ENCODE assay signal across 1 cellular context in the genomic region with DNA sequence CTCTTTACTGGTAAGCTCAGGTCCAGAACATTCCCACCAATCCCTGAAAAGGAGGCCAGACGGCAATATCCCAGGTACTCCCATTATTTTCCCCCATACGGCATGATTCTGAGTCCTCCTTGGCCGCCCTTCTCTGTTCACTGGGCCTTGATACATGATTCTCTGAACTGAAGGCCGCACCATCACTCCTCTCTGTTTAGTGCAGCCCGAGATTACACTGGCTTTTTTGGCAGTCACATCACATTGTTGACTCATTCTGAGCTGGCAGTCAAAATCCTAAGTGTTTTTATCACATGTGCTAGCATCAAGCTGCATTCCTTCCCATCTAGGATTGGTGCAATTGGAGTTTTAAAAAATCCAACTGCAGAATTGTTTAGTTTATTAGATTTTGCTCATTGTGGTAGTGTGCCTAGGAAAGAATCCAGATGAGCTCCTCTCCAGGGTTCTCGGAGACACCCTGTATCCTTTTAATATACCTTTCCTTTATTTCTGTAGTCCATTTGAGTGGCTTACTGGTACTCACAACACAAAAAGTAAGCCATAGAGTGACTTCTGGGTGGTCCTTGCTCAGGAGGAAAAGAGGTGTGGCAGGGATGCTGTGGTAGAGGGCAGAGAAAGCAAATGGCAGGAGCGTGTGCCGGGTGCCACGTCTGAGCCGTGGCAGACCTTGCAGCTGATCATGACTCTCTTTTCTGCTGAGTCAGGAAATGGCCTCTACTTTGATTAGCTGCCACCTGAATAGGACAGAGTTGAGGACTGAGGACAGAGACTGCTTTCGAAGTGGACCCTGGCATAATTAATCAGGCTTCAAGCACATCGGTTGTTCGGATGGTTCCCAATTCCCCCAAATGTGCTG.
TF ChIP-seq lines count a peak whose summit lies in the region.

No MANE protein-coding gene starts in this region.

TF ChIP-seq in HCT116, 20 proteins besides CTCF, POLR2A, EP300 and RAD21 (continued from another document):
- TF ChIP-seq, protein P1, sequence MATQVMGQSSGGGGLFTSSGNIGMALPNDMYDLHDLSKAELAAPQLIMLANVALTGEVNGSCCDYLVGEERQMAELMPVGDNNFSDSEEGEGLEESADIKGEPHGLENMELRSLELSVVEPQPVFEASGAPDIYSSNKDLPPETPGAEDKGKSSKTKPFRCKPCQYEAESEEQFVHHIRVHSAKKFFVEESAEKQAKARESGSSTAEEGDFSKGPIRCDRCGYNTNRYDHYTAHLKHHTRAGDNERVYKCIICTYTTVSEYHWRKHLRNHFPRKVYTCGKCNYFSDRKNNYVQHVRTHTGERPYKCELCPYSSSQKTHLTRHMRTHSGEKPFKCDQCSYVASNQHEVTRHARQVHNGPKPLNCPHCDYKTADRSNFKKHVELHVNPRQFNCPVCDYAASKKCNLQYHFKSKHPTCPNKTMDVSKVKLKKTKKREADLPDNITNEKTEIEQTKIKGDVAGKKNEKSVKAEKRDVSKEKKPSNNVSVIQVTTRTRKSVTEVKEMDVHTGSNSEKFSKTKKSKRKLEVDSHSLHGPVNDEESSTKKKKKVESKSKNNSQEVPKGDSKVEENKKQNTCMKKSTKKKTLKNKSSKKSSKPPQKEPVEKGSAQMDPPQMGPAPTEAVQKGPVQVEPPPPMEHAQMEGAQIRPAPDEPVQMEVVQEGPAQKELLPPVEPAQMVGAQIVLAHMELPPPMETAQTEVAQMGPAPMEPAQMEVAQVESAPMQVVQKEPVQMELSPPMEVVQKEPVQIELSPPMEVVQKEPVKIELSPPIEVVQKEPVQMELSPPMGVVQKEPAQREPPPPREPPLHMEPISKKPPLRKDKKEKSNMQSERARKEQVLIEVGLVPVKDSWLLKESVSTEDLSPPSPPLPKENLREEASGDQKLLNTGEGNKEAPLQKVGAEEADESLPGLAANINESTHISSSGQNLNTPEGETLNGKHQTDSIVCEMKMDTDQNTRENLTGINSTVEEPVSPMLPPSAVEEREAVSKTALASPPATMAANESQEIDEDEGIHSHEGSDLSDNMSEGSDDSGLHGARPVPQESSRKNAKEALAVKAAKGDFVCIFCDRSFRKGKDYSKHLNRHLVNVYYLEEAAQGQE (IDR thresholded peaks at IDR 0.05; ENCODE audit: low read depth) = no peak
- TF ChIP-seq SP1 (IDR thresholded peaks at IDR 0.05; ENCODE audit: low read depth) (no peak; the same call in 1 of the 2 replicates), JUND (IDR thresholded peaks at IDR 0.05) (peak; percentile 51), SRF (IDR thresholded peaks at IDR 0.05; ENCODE audit: low read depth) (no peak), TCF7L2 (IDR thresholded peaks at IDR 0.05; ENCODE audit: borderline replicate concordance, extremely low read depth, insufficient read depth, insufficient read length) (no peak), SIN3A (IDR thresholded peaks at IDR 0.05; ENCODE audit: low read depth) (no peak), ZFX (IDR thresholded peaks at IDR 0.05) (no peak), POLR2AphosphoS5 (IDR thresholded peaks at IDR 0.05; ENCODE audit: low read depth, low read length) (no peak), ELF1 (IDR thresholded peaks at IDR 0.05; ENCODE audit: borderline replicate concordance, low read depth) (no peak), FOSL1 (IDR thresholded peaks at IDR 0.05; ENCODE audit: low read depth) (peak; percentile 87)
- TF ChIP-seq, protein P2, sequence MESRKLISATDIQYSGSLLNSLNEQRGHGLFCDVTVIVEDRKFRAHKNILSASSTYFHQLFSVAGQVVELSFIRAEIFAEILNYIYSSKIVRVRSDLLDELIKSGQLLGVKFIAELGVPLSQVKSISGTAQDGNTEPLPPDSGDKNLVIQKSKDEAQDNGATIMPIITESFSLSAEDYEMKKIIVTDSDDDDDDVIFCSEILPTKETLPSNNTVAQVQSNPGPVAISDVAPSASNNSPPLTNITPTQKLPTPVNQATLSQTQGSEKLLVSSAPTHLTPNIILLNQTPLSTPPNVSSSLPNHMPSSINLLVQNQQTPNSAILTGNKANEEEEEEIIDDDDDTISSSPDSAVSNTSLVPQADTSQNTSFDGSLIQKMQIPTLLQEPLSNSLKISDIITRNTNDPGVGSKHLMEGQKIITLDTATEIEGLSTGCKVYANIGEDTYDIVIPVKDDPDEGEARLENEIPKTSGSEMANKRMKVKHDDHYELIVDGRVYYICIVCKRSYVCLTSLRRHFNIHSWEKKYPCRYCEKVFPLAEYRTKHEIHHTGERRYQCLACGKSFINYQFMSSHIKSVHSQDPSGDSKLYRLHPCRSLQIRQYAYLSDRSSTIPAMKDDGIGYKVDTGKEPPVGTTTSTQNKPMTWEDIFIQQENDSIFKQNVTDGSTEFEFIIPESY (IDR thresholded peaks at IDR 0.05; ENCODE audit: extremely low read depth, insufficient replicate concordance, low read length) = no peak
